1 cellular context compared by ENCODE assay signal in genomic region chr7:2880051-2880450, GRCh38.
A peak's percentile ranks its signal among the peaks of the same experiment; 100 is the strongest.
TF ChIP-seq lines count a peak whose summit lies in the region.

No MANE protein-coding gene starts in this region.

TF ChIP-seq in GM12878, 131 proteins besides CTCF, POLR2A, EP300 and RAD21 (continued from another document):
- TF ChIP-seq BMI1 (IDR thresholded peaks at IDR 0.05; ENCODE audit: borderline replicate concordance), result no peak
- TF ChIP-seq, protein P1, sequence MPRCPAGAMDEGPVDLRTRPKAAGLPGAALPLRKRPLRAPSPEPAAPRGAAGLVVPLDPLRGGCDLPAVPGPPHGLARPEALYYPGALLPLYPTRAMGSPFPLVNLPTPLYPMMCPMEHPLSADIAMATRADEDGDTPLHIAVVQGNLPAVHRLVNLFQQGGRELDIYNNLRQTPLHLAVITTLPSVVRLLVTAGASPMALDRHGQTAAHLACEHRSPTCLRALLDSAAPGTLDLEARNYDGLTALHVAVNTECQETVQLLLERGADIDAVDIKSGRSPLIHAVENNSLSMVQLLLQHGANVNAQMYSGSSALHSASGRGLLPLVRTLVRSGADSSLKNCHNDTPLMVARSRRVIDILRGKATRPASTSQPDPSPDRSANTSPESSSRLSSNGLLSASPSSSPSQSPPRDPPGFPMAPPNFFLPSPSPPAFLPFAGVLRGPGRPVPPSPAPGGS (IDR thresholded peaks at IDR 0.05; ENCODE audit: borderline replicate concordance, insufficient read depth, low read depth, low read length, poor library complexity, severe bottlenecking), result peak; percentile 81
- TF ChIP-seq, protein P2, sequence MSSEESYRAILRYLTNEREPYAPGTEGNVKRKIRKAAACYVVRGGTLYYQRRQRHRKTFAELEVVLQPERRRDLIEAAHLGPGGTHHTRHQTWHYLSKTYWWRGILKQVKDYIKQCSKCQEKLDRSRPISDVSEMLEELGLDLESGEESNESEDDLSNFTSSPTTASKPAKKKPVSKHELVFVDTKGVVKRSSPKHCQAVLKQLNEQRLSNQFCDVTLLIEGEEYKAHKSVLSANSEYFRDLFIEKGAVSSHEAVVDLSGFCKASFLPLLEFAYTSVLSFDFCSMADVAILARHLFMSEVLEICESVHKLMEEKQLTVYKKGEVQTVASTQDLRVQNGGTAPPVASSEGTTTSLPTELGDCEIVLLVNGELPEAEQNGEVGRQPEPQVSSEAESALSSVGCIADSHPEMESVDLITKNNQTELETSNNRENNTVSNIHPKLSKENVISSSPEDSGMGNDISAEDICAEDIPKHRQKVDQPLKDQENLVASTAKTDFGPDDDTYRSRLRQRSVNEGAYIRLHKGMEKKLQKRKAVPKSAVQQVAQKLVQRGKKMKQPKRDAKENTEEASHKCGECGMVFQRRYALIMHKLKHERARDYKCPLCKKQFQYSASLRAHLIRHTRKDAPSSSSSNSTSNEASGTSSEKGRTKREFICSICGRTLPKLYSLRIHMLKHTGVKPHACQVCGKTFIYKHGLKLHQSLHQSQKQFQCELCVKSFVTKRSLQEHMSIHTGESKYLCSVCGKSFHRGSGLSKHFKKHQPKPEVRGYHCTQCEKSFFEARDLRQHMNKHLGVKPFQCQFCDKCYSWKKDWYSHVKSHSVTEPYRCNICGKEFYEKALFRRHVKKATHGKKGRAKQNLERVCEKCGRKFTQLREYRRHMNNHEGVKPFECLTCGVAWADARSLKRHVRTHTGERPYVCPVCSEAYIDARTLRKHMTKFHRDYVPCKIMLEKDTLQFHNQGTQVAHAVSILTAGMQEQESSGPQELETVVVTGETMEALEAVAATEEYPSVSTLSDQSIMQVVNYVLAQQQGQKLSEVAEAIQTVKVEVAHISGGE (CRISPR knock-in tag; IDR thresholded peaks at IDR 0.05), result no peak
